Comparison of ENCODE assay signal across 15 cellular contexts in genomic region chr4:155383541-155383940, GRCh38. TPM values are rescaled to one million over a fixed set of nuclear protein-coding genes. Genes with fewer than 3 reads are reported as not detected.
DNase-seq lines count a peak whose midpoint lies in the region; ATAC-seq lines count a peak whose summit lies in the region.
"Had no signal": no experiment of that assay in that cellular context is flagged by ENCODE, and none has a peak within 500 bp of the region (broad histone marks: within the 10 kb centered on the region; RNA-seq: fewer than 3 reads in every experiment).

No MANE protein-coding gene starts in this region.

- H3K9me3 Mint-ChIP-seq in stimulated activated naive CD8-positive, alpha-beta T cell treated with anti-CD3 and anti-CD28 coated beads, Interleukin-15, amount 100 ng/mL, for 72 hours, result no peaks in the 10 kb centered on the region
- H3K9me3 Mint-ChIP-seq: CD8-positive, alpha-beta memory T cell; H9 had no signal

- intact Hi-C loops in left colon (cut with DNase I, micrococcal nuclease), result no loop called here

- H3K4me1 Mint-ChIP-seq in stimulated activated naive CD8-positive, alpha-beta T cell treated with anti-CD3 and anti-CD28 coated beads, Interleukin-15, amount 100 ng/mL, for 72 hours, result no peaks in the 10 kb centered on the region
- H3K4me1 Mint-ChIP-seq: CD8-positive, alpha-beta memory T cell; H9 had no signal

- no peaks in the 10 kb centered on the region for H3K27me3 Mint-ChIP-seq in stimulated activated naive CD8-positive, alpha-beta T cell treated with anti-CD3 and anti-CD28 coated beads, Interleukin-15, amount 100 ng/mL, for 72 hours

- no peak for DNase-seq in stimulated activated naive CD8-positive, alpha-beta T cell treated with anti-CD3 and anti-CD28 coated beads, Interleukin-15, amount 100 ng/mL, for 72 hours
- DNase-seq in stimulated activated naive CD8-positive, alpha-beta T cell treated with anti-CD3 and anti-CD28 coated beads, Interleukin-15, Interleukin-2, amounts not matched to agents 100 U/mL and 50 U/mL, for 24 hours, result no peak
- peak in 1 of 2 donors; percentile 9 for DNase-seq in left colon
- peak; percentile 76 for DNase-seq in mucosa of gallbladder (ENCODE audit: low spot score)
- no peak for DNase-seq in stimulated activated CD4-positive, alpha-beta T cell treated with anti-CD3 and anti-CD28 coated beads, Interleukin-2, amount 100 ng/mL, for 24 hours
- no peak for DNase-seq in NCI-H1417 (lab: John Stamatoyannopoulos, UW)
- DNase-seq: 8988T; AML-193; Caco-2; CD8-positive, alpha-beta memory T cell; DMS53; GOT3; H9 had no signal

- peak overlapping the region in 1 of 2 donors; percentile 94 for H3K27ac Mint-ChIP-seq in stimulated activated naive CD8-positive, alpha-beta T cell treated with anti-CD3 and anti-CD28 coated beads, Interleukin-15, amount 100 ng/mL, for 72 hours
- H3K27ac Mint-ChIP-seq: H9 had no signal

- H3K4me3 Mint-ChIP-seq in stimulated activated naive CD8-positive, alpha-beta T cell treated with anti-CD3 and anti-CD28 coated beads, Interleukin-15, amount 100 ng/mL, for 72 hours, result no peak overlapping the region
- H3K4me3 Mint-ChIP-seq: CD8-positive, alpha-beta memory T cell; H9 had no signal

- ATAC-seq in stimulated activated naive CD8-positive, alpha-beta T cell treated with anti-CD3 and anti-CD28 coated beads, Interleukin-15, amount 100 ng/mL, for 72 hours, result peak; percentile 18
- no peak for ATAC-seq in stimulated activated naive CD8-positive, alpha-beta T cell treated with anti-CD3 and anti-CD28 coated beads, Interleukin-15, Interleukin-2, amounts not matched to agents 100 U/mL and 50 U/mL, for 24 hours
- ATAC-seq in left colon (peak; percentile 66), GM21515 (IDR thresholded peaks at IDR 0.05; ENCODE audit: unreplicated experiment) (no peak), GM19452 (IDR thresholded peaks at IDR 0.05; ENCODE audit: unreplicated experiment) (no peak)

RNA-seq across cellular contexts. Expression of gene MAP9, which starts 6.8 kb away (rescaled TPM):
- total RNA-seq in left colon (1 to 10 TPM; 1.0 to 3.7 TPM), mucosa of gallbladder (20.4 TPM)
- total RNA-seq: Caco-2 had no signal

Comparison
In these comparisons a context has a peak if more than half of its experiments do, and no peak if none do; other contexts are left out.
1. ATAC-seq: peak in stimulated activated naive CD8-positive, alpha-beta T cell treated with anti-CD3 and anti-CD28 coated beads, Interleukin-15, amount 100 ng/mL, for 72 hours (single experiment) and left colon (single experiment); none in stimulated activated naive CD8-positive, alpha-beta T cell treated with anti-CD3 and anti-CD28 coated beads, Interleukin-15, Interleukin-2, amounts not matched to agents 100 U/mL and 50 U/mL, for 24 hours (single experiment), GM21515 (single experiment) and GM19452 (single experiment).